1 cellular context compared by ENCODE assay signal in the genomic region with DNA sequence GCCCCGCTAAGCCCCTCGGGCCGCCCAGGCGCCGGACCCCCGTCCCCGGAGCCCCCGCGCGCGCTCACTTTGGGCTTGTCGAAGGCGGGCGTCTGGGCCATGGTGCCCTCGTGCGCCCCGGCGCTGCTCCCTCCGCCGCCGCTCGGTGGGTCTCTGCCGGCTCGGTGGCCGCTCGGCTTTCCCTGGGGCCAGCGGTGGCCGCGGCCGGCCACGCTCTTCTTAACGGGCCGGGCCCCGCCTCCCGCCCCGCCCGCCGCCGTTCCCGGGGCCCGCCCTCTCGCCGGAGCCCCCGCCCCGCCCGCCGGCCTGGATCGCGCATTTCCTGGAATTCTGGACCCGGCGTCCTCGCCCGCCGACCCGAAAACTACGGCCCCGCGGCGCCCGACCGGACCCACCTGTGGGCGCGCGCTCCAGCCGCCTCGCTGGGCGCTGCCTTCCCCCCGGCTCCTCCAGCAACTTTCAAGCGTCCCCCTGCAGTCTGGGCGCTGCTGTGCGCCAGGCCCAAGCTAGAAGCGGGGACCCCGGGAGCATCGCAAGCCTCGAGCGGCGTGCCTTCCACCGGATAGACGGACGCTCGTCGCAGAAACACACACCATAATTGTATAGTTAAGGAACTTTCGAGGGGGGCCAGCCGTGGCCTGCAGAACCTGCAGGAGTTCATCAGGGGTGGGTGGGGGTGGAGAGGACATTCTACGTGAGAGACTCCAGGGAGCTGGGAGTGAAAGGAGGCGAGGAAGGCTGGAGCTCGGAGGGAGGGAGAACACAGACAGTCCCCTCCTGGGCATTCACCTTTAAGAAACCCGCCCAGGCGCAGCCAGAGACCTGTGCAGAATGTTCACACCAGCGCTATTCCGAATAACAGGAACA.
A peak's percentile ranks its signal among the peaks of the same experiment; 100 is the strongest.
TF ChIP-seq lines count a peak whose summit lies in the region.

Gene ADA (minus strand): TSS at position 193 of the 867 bp plus-strand sequence. CDS start 92 bp downstream, at position 101.

TF ChIP-seq in HepG2, 621 proteins besides CTCF, POLR2A, EP300 and RAD21 (continued from another document and continues in another):
- TF ChIP-seq, protein P1, sequence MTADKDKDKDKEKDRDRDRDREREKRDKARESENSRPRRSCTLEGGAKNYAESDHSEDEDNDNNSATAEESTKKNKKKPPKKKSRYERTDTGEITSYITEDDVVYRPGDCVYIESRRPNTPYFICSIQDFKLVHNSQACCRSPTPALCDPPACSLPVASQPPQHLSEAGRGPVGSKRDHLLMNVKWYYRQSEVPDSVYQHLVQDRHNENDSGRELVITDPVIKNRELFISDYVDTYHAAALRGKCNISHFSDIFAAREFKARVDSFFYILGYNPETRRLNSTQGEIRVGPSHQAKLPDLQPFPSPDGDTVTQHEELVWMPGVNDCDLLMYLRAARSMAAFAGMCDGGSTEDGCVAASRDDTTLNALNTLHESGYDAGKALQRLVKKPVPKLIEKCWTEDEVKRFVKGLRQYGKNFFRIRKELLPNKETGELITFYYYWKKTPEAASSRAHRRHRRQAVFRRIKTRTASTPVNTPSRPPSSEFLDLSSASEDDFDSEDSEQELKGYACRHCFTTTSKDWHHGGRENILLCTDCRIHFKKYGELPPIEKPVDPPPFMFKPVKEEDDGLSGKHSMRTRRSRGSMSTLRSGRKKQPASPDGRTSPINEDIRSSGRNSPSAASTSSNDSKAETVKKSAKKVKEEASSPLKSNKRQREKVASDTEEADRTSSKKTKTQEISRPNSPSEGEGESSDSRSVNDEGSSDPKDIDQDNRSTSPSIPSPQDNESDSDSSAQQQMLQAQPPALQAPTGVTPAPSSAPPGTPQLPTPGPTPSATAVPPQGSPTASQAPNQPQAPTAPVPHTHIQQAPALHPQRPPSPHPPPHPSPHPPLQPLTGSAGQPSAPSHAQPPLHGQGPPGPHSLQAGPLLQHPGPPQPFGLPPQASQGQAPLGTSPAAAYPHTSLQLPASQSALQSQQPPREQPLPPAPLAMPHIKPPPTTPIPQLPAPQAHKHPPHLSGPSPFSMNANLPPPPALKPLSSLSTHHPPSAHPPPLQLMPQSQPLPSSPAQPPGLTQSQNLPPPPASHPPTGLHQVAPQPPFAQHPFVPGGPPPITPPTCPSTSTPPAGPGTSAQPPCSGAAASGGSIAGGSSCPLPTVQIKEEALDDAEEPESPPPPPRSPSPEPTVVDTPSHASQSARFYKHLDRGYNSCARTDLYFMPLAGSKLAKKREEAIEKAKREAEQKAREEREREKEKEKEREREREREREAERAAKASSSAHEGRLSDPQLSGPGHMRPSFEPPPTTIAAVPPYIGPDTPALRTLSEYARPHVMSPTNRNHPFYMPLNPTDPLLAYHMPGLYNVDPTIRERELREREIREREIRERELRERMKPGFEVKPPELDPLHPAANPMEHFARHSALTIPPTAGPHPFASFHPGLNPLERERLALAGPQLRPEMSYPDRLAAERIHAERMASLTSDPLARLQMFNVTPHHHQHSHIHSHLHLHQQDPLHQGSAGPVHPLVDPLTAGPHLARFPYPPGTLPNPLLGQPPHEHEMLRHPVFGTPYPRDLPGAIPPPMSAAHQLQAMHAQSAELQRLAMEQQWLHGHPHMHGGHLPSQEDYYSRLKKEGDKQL (CRISPR knock-in tag; IDR thresholded peaks at IDR 0.05; ENCODE audit: low read depth), result no peak
- TF ChIP-seq ZFAT (CRISPR knock-in tag; conservative IDR thresholded peaks at IDR 0.05) (no peak), TOE1 (CRISPR knock-in tag; IDR thresholded peaks at IDR 0.05) (no peak), MAFK (conservative IDR thresholded peaks at IDR 0.05 in 1 of 2, IDR thresholded peaks at IDR 0.05 in 1 of 2; ENCODE audit: low read length in 2 of 2) (no peak), GATA4 (IDR thresholded peaks at IDR 0.05; ENCODE audit: borderline replicate concordance, low read depth) (no peak), SOX6 (IDR thresholded peaks at IDR 0.05) (no peak), SOX6 (CRISPR knock-in tag; IDR thresholded peaks at IDR 0.05) (no peak), MBD4 (IDR thresholded peaks at IDR 0.05; ENCODE audit: borderline replicate concordance, low read length) (no peak), RFX1 (IDR thresholded peaks at IDR 0.05) (no peak), ZBTB39 (CRISPR knock-in tag; IDR thresholded peaks at IDR 0.05) (no peak), KLF11 (CRISPR knock-in tag; IDR thresholded peaks at IDR 0.05) (no peak), ZSCAN5A (CRISPR knock-in tag; IDR thresholded peaks at IDR 0.05; ENCODE audit: borderline replicate concordance) (no peak), NKX3-1 (CRISPR knock-in tag; IDR thresholded peaks at IDR 0.05) (no peak), DZIP1 (CRISPR knock-in tag; IDR thresholded peaks at IDR 0.05) (no peak; the same call in 1 of the 2 replicates), ZBTB7B (CRISPR knock-in tag; IDR thresholded peaks at IDR 0.05) (peak; percentile 40; the same call in 1 of the 2 replicates), PAX8 (CRISPR knock-in tag; IDR thresholded peaks at IDR 0.05; ENCODE audit: borderline replicate concordance) (no peak), POGK (CRISPR knock-in tag; conservative IDR thresholded peaks at IDR 0.05) (peak; percentile 51), DR1 (CRISPR knock-in tag; IDR thresholded peaks at IDR 0.05) (no peak), ZNF17 (CRISPR knock-in tag; IDR thresholded peaks at IDR 0.05) (no peak), ERF (CRISPR knock-in tag; IDR thresholded peaks at IDR 0.05) (peak; percentile 64; the same call in 1 of the 2 replicates), ZNF24 (IDR thresholded peaks at IDR 0.05) (no peak), ZFP62 (CRISPR knock-in tag; IDR thresholded peaks at IDR 0.05) (0 out of 2 replicates have a peak, but pooled peaks have one; percentile 38), ZNF597 (CRISPR knock-in tag; IDR thresholded peaks at IDR 0.05) (no peak), ZNF30 (CRISPR knock-in tag; IDR thresholded peaks at IDR 0.05) (no peak), ZNF556 (CRISPR knock-in tag; IDR thresholded peaks at IDR 0.05; ENCODE audit: borderline replicate concordance) (peak; percentile 88; the same call in 1 of the 2 replicates), JUND (CRISPR knock-in tag; IDR thresholded peaks at IDR 0.05) (no peak), SMAD1 (CRISPR knock-in tag; IDR thresholded peaks at IDR 0.05; ENCODE audit: borderline replicate concordance, low read depth) (0 out of 2 replicates have a peak, but pooled peaks have one; percentile 85), IRF2 (CRISPR knock-in tag; IDR thresholded peaks at IDR 0.05) (no peak), ZNF614 (CRISPR knock-in tag; IDR thresholded peaks at IDR 0.05; ENCODE audit: borderline replicate concordance) (no peak), RFX3 (CRISPR knock-in tag; IDR thresholded peaks at IDR 0.05) (no peak), HNRNPL (IDR thresholded peaks at IDR 0.05; ENCODE audit: low read depth, low read length) (no peak), SRSF1 (optimal IDR thresholded peaks at IDR 0.05; ENCODE audit: low read depth, low read length) (no peak), SNAPC5 (CRISPR knock-in tag; IDR thresholded peaks at IDR 0.05; ENCODE audit: borderline replicate concordance) (peak; percentile 56; the same call in 1 of the 2 replicates), CREBL2 (CRISPR knock-in tag; IDR thresholded peaks at IDR 0.05; ENCODE audit: borderline replicate concordance) (no peak), CEBPG (CRISPR knock-in tag; IDR thresholded peaks at IDR 0.05) (no peak), MAF1 (CRISPR knock-in tag; IDR thresholded peaks at IDR 0.05; ENCODE audit: borderline replicate concordance) (no peak; the same call in 1 of the 2 replicates), HIVEP1 (CRISPR knock-in tag; IDR thresholded peaks at IDR 0.05) (no peak), THAP11 (CRISPR knock-in tag; IDR thresholded peaks at IDR 0.05) (0 out of 2 replicates have a peak, but pooled peaks have one; percentile 25)
- TF ChIP-seq, protein P2, sequence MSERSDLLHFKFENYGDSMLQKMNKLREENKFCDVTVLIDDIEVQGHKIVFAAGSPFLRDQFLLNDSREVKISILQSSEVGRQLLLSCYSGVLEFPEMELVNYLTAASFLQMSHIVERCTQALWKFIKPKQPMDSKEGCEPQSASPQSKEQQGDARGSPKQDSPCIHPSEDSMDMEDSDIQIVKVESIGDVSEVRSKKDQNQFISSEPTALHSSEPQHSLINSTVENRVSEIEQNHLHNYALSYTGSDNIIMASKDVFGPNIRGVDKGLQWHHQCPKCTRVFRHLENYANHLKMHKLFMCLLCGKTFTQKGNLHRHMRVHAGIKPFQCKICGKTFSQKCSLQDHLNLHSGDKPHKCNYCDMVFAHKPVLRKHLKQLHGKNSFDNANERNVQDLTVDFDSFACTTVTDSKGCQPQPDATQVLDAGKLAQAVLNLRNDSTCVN (CRISPR knock-in tag; IDR thresholded peaks at IDR 0.05; ENCODE audit: borderline replicate concordance), result 0 out of 2 replicates have a peak, but pooled peaks have one; percentile 50
- TF ChIP-seq, protein P3, sequence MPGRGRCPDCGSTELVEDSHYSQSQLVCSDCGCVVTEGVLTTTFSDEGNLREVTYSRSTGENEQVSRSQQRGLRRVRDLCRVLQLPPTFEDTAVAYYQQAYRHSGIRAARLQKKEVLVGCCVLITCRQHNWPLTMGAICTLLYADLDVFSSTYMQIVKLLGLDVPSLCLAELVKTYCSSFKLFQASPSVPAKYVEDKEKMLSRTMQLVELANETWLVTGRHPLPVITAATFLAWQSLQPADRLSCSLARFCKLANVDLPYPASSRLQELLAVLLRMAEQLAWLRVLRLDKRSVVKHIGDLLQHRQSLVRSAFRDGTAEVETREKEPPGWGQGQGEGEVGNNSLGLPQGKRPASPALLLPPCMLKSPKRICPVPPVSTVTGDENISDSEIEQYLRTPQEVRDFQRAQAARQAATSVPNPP (CRISPR knock-in tag; IDR thresholded peaks at IDR 0.05), result no peak
- TF ChIP-seq, protein P4, sequence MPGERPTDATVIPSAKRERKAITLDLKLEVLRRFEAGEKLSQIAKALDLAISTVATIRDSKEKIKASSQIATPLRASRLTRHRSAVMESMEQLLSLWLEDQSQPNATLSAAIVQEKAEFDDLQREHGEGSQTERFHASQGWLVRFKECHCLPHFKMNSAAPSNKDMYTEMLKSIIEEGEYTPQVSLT (CRISPR knock-in tag; IDR thresholded peaks at IDR 0.05; ENCODE audit: borderline replicate concordance, low read depth), result no peak
